22 cellular contexts compared by ENCODE assay signal in genomic region chr2:9140570-9141378, GRCh38.
DNase-seq lines count a peak whose midpoint lies in the region; ATAC-seq, FAIRE-seq and TF ChIP-seq lines count a peak whose summit lies in the region.
"Had no signal": no experiment of that assay in that cellular context is flagged by ENCODE, and none has a peak within 500 bp of the region (broad histone marks: within the 10 kb centered on the region; RNA-seq: fewer than 3 reads in every experiment).

No MANE protein-coding gene starts in this region.

- no peaks in the 10 kb centered on the region for H3K9me2 ChIP-seq in Karpas-422 (replicated peaks; ENCODE audit: insufficient read depth, low read length)

- no peak for TF ChIP-seq EP300 in K562 (IDR thresholded peaks at IDR 0.05; ENCODE audit: low read length)

- WGBS in K562 (ENCODE audit: insufficient coverage, low coverage, missing lambda C conversion rate) = 45% methylated on average over 10 of the region's 10 CpGs

- H3K79me2 ChIP-seq in Karpas-422 (ENCODE audit: low read length) (no peaks in the 10 kb centered on the region), K562 (ENCODE audit: control insufficient read depth, insufficient read depth, low read length) (no peaks in the 10 kb centered on the region)

- H3K36me3 ChIP-seq in Karpas-422 (ENCODE audit: insufficient read depth, low read length) (no peaks in the 10 kb centered on the region), K562 (ENCODE audit: control insufficient read depth, insufficient read depth, low read length) (no peaks in the 10 kb centered on the region)

- POLR2A ChIA-PET in K562 (lab: Yijun Ruan, JAX) = interaction anchor here (1.2 kb wide), 1 partner anchor 8 kb away, joined by 4 read pairs; no protein-coding TSS in a partner anchor

- no peak for TF ChIP-seq POLR2A in K562 (conservative IDR thresholded peaks at IDR 0.05)

- no peak for ATAC-seq in K562
- ATAC-seq: psoas muscle had no signal

- H4K20me1 ChIP-seq in Karpas-422 (ENCODE audit: insufficient read depth, low read depth, low read length) (0 out of 2 replicates have a peak, but pooled peaks cover 3% of the 10 kb centered on the region), K562 (replicated peaks; ENCODE audit: control insufficient read depth, insufficient read depth, low read length) (no peaks in the 10 kb centered on the region)

- no peak overlapping the region for H2AFZ ChIP-seq in Karpas-422 (ENCODE audit: low read length)
- no peak overlapping the region for H2AFZ ChIP-seq in K562 (ENCODE audit: low read depth, low read length)

- H3K9me3 ChIP-seq in Karpas-422 (ENCODE audit: low read length) (no peaks in the 10 kb centered on the region), K562 (replicated peaks; ENCODE audit: control insufficient read depth, insufficient read depth, low read depth, low read length) (no peaks in the 10 kb centered on the region)
- H3K9me3 ChIP-seq: psoas muscle had no signal

- H3K4me3 ChIP-seq in Karpas-422 (ENCODE audit: low read length) (no peak overlapping the region), K562 (no peak overlapping the region)
- H3K4me3 ChIP-seq: psoas muscle had no signal

- DNase-seq in DMS 273 (lab: John Stamatoyannopoulos, UW; ENCODE audit: unreplicated experiment) (peak; percentile 19), DMS 273 treated with DMSO at 0.1 percent for 48 hours (lab: John Stamatoyannopoulos, UW) (no peak), Karpas-422 (peak; percentile 50), K562 (ENCODE audit: extremely low read depth in 1 of 4, low spot score in 3 of 4) (peak in 1 of 4 experiments; percentile 48), retina (peak; percentile 70), GM19238 (ENCODE audit: insufficient read length, low spot score) (no peak), T-helper 9 cell (no peak), amygdala (lab: John Stamatoyannopoulos, UW) (no peak)
- DNase-seq: activated CD4-positive, alpha-beta T cell treated with anti-CD3 and anti-CD28 coated beads, Interleukin-2, amount 10 ng/mL, durations not matched to agents 7 days and 5 days; activated CD8-positive, alpha-beta memory T cell treated with anti-CD3 and anti-CD28 coated beads, Interleukin-2, amount 50 U/mL, for 48 hours; activated gamma-delta T cell; anterior cingulate cortex; effector memory CD4-positive, alpha-beta T cell; NCI-H1105; NK-92 treated with Interleukin-12 subunit alpha and Interleukin-12 subunit beta, amount 100 ng/mL, for 24 hours; psoas muscle; RPMI8226; SW 1271 had no signal

- intact Hi-C loops in K562 (cut with micrococcal nuclease) = loop anchor here (2.0 to 10.0 kb wide), 7 partner anchors 67 to 624 kb away; partner anchors contain the start of genes ADAM17, ASAP2, CPSF3 and ITGB1BP1

- H3K9ac ChIP-seq in Karpas-422 (ENCODE audit: low read length) (no peak overlapping the region), K562 (ENCODE audit: insufficient read depth in 1 of 2, low read depth in 2 of 2, low read length in 2 of 2) (no peak overlapping the region)

- H3K27ac ChIP-seq in Karpas-422 (ENCODE audit: low read length) (no peak overlapping the region), K562 (ENCODE audit: extremely low read depth, low read depth, low read length) (no peak overlapping the region)
- H3K27ac ChIP-seq: 22Rv1, HL-60, psoas muscle had no signal

- in situ Hi-C loops in K562 (cut with MboI) = loop anchor here (5.0 kb wide), 1 partner anchor 232 kb away; no protein-coding TSS in a partner anchor

- CTCF ChIA-PET in K562 (lab: Yijun Ruan, JAX; ENCODE audit: low intra/inter-chr PET ratio) = interaction anchor here (3.4 kb wide), 1 partner anchor 231 kb away, joined by 29 read pairs; no protein-coding TSS in a partner anchor

- peak in 1 of 2 experiments; percentile 31; a peak in 1 of 4 replicates for TF ChIP-seq RAD21 in K562 (CRISPR knock-in tag; conservative IDR thresholded peaks at IDR 0.05 in 1 of 2, IDR thresholded peaks at IDR 0.05 in 1 of 2)

- H3K4me1 ChIP-seq in Karpas-422 (ENCODE audit: low read length) (peaks cover 8% of the 10 kb centered on the region; the same call in 1 of the 2 replicates), K562 (replicated peaks in 1 of 2; ENCODE audit: control insufficient read depth in 2 of 2, insufficient read depth in 2 of 2, low read length in 2 of 2) (peaks cover 6 to 32% of the 10 kb centered on the region in 2 experiments; a peak in 4 of 5 replicates)
- H3K4me1 ChIP-seq: psoas muscle had no signal

- H3K4me2 ChIP-seq in Karpas-422 (ENCODE audit: low read depth, low read length, poor library complexity, severe bottlenecking) (no peak overlapping the region), K562 (ENCODE audit: insufficient read depth, low read length) (no peak overlapping the region)

- H3K9me1 ChIP-seq in K562 (ENCODE audit: control insufficient read depth, insufficient read depth, low read length) = no peaks in the 10 kb centered on the region

- FAIRE-seq in K562 (lab: Jason Lieb, UNC) = peak; percentile 48
- FAIRE-seq: H54, islet of Langerhans had no signal

- peak in 2 of 3 experiments; percentile 5 to 22; a peak in 1 of 6 replicates for TF ChIP-seq CTCF in K562 (IDR thresholded peaks at IDR 0.05 in 2 of 3, conservative IDR thresholded peaks at IDR 0.05 in 1 of 3; ENCODE audit: insufficient read depth in 2 of 3, low read depth in 1 of 3, low read length in 3 of 3)

- BruUV-seq in K562 (replicated peaks; lab: Mats Ljungman, UMichigan) = no TSS peak

- H3K27me3 ChIP-seq in Karpas-422 (ENCODE audit: low read length) (no peaks in the 10 kb centered on the region), K562 (ENCODE audit: control insufficient read depth in 2 of 2, insufficient read depth in 2 of 2, low read length in 2 of 2) (no peaks in the 10 kb centered on the region; a peak in 1 of 5 replicates)

TF ChIP-seq in K562, 482 proteins besides CTCF, POLR2A, EP300 and RAD21 (continues in another document):
- TF ChIP-seq PCBP2 (IDR thresholded peaks at IDR 0.05; ENCODE audit: low read depth, low read length, poor library complexity, severe bottlenecking) = no peak
- no peak for TF ChIP-seq TAF1 (IDR thresholded peaks at IDR 0.05; ENCODE audit: control insufficient read depth, extremely low read depth, insufficient read depth, low read length, severe bottlenecking)
- TF ChIP-seq, protein P1, sequence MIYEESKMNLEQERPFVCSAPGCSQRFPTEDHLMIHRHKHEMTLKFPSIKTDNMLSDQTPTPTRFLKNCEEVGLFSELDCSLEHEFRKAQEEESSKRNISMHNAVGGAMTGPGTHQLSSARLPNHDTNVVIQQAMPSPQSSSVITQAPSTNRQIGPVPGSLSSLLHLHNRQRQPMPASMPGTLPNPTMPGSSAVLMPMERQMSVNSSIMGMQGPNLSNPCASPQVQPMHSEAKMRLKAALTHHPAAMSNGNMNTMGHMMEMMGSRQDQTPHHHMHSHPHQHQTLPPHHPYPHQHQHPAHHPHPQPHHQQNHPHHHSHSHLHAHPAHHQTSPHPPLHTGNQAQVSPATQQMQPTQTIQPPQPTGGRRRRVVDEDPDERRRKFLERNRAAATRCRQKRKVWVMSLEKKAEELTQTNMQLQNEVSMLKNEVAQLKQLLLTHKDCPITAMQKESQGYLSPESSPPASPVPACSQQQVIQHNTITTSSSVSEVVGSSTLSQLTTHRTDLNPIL (CRISPR knock-in tag; IDR thresholded peaks at IDR 0.05) = no peak
- peak in 1 of 2 experiments; percentile 10; a peak in 1 of 4 replicates for TF ChIP-seq KDM1A (IDR thresholded peaks at IDR 0.05)
- no peak for TF ChIP-seq HES1 (IDR thresholded peaks at IDR 0.05; ENCODE audit: low read depth)
- TF ChIP-seq, protein P2, sequence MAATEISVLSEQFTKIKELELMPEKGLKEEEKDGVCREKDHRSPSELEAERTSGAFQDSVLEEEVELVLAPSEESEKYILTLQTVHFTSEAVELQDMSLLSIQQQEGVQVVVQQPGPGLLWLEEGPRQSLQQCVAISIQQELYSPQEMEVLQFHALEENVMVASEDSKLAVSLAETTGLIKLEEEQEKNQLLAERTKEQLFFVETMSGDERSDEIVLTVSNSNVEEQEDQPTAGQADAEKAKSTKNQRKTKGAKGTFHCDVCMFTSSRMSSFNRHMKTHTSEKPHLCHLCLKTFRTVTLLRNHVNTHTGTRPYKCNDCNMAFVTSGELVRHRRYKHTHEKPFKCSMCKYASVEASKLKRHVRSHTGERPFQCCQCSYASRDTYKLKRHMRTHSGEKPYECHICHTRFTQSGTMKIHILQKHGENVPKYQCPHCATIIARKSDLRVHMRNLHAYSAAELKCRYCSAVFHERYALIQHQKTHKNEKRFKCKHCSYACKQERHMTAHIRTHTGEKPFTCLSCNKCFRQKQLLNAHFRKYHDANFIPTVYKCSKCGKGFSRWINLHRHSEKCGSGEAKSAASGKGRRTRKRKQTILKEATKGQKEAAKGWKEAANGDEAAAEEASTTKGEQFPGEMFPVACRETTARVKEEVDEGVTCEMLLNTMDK (IDR thresholded peaks at IDR 0.05; ENCODE audit: borderline replicate concordance, insufficient read depth, low read depth, low read length, poor library complexity, severe bottlenecking) = peak; percentile 24
- no peak for TF ChIP-seq HDGF (IDR thresholded peaks at IDR 0.05)
- no peak for TF ChIP-seq HOXB6 (CRISPR knock-in tag; IDR thresholded peaks at IDR 0.05; ENCODE audit: borderline replicate concordance)
- no peak for TF ChIP-seq PRPF4 (IDR thresholded peaks at IDR 0.05; ENCODE audit: insufficient read depth, low read depth, low read length, poor library complexity, severe bottlenecking)
- no peak for TF ChIP-seq ETV1 (tag; conservative IDR thresholded peaks at IDR 0.05; ENCODE audit: low read depth)
- TF ChIP-seq LEF1 (IDR thresholded peaks at IDR 0.05) = no peak
- TF ChIP-seq NR0B1 (IDR thresholded peaks at IDR 0.05; ENCODE audit: partially characterized antibody) = no peak
- peak; percentile 21 for TF ChIP-seq MEIS2 (IDR thresholded peaks at IDR 0.05; ENCODE audit: partially characterized antibody)
- 0 out of 2 replicates have a peak, but pooled peaks have one; percentile 27 for TF ChIP-seq L3MBTL2 (IDR thresholded peaks at IDR 0.05)
- no peak for TF ChIP-seq ZNF12 (CRISPR knock-in tag; IDR thresholded peaks at IDR 0.05)

Comparison
In these comparisons a context has a peak if more than half of its experiments do, and no peak if none do; other contexts are left out.
1. DNase-seq: peak in DMS 273 (single experiment), Karpas-422 (single experiment) and retina (single experiment); none in DMS 273 treated with DMSO at 0.1 percent for 48 hours (single experiment), GM19238 (single experiment), T-helper 9 cell (single experiment) and amygdala (0 of 56).